ENCODE assay signal across 19 cellular contexts in the genomic region with DNA sequence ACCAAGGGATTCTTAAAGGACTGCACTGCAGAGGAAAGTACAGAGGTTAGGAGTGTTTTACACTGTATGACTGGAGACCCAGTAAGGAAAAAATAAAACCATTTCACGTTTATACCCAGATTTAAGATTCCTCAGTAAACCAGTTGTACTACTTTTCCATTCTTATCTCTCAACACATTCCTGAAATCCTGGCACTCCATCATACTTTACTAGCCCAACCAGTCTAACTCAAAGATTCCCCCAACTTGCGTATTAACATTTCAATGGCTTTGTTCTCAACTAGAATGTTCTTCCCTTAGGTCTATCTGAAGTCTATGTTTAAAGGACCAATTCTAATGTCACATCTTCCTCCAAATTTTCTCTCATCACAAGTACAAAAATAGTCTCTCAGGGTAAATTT. TPM values are rescaled to one million over a fixed set of nuclear protein-coding genes. Genes with fewer than 3 reads are reported as not detected.
A peak's percentile ranks its signal among the peaks of the same experiment; 100 is the strongest.
DNase-seq lines count a peak whose midpoint lies in the region; ATAC-seq and TF ChIP-seq lines count a peak whose summit lies in the region.
"Had no signal": no experiment of that assay in that cellular context is flagged by ENCODE, and none has a peak within 500 bp of the region (broad histone marks: within the 10 kb centered on the region; RNA-seq: fewer than 3 reads in every experiment).

No MANE protein-coding gene starts in this region.

- H3K36me3 ChIP-seq in mucosa of descending colon (ENCODE audit: low read depth): no peaks in the 10 kb centered on the region
- H3K36me3 ChIP-seq: colonic mucosa, uterus had no signal

- CTCF ChIA-PET in Calu3 (lab: Charles Lee) (no interaction called here), RWPE1 (lab: Yijun Ruan, JAX) (no interaction called here)

- H3K36me3 Mint-ChIP-seq in Calu3 (ENCODE audit: insufficient read depth, unreplicated experiment): peaks cover 23% of the 10 kb centered on the region

- H3K4me1 Mint-ChIP-seq in Calu3 (ENCODE audit: low read depth, unreplicated experiment): peaks cover 43% of the 10 kb centered on the region

- H3K27ac ChIP-seq in RWPE1 (no peak overlapping the region), foreskin keratinocyte (no peak overlapping the region)
- H3K27ac ChIP-seq: colonic mucosa, epithelial cell of prostate, psoas muscle, SJCRH30, uterus had no signal

- DNase-seq in Calu3 (no peak), RWPE1 (ENCODE audit: low spot score) (peak; percentile 29), foreskin keratinocyte (peak in 1 of 2 donors; percentile 47), mucosa of descending colon (no peak), GM13976 (ENCODE audit: low spot score) (no peak), AML-193 (lab: John Stamatoyannopoulos, UW) (no peak)
- DNase-seq in stimulated activated CD4-positive, alpha-beta T cell treated with anti-CD3 and anti-CD28 coated beads, Interleukin-4, amount 100 ng/mL, for 1 hour: no peak
- DNase-seq: activated effector memory CD4-positive, alpha-beta T cell treated with Interleukin-2 at 50 U/mL for 16 hours; colonic mucosa; NCI-H446 treated with DMSO at 0.1 percent for 48 hours; psoas muscle; SJCRH30; stimulated activated naive CD4-positive, alpha-beta T cell; uterus had no signal

- H3K27ac Mint-ChIP-seq in Calu3 (ENCODE audit: unreplicated experiment): peak overlapping the region; percentile 77

- intact Hi-C loops in Calu3 (cut with micrococcal nuclease; ENCODE audit: unreplicated experiment): no loop called here
- intact Hi-C loops in mucosa of descending colon (cut with DNase I, micrococcal nuclease): no loop called here

- TF ChIP-seq POLR2A in GM18505 (IDR thresholded peaks at IDR 0.05; ENCODE audit: borderline replicate concordance, extremely low read depth, insufficient read depth, insufficient read length): no peak

- no peaks in the 10 kb centered on the region for H3K9me3 Mint-ChIP-seq in Calu3 (ENCODE audit: low read depth, unreplicated experiment)

- no peak for TF ChIP-seq CTCF in Calu3 (IDR thresholded peaks at IDR 0.05; ENCODE audit: unreplicated experiment)
- TF ChIP-seq CTCF in RWPE1 (conservative IDR thresholded peaks at IDR 0.05; ENCODE audit: low read depth): no peak
- no peak for TF ChIP-seq CTCF in foreskin keratinocyte (conservative IDR thresholded peaks at IDR 0.05)
- TF ChIP-seq CTCF in mucosa of descending colon (IDR thresholded peaks at IDR 0.05): no peak
- no peak for TF ChIP-seq CTCF in GM13976 (IDR thresholded peaks at IDR 0.05; ENCODE audit: borderline replicate concordance, control extremely low read depth, extremely low read depth, insufficient read depth, missing control alignments)

- H3K4me1 ChIP-seq in foreskin keratinocyte (peaks cover 13% of the 10 kb centered on the region), mucosa of descending colon (ENCODE audit: low read depth) (peaks cover 15% of the 10 kb centered on the region)
- H3K4me1 ChIP-seq: colonic mucosa, psoas muscle, SJCRH30, uterus had no signal

- BruUV-seq in Calu3 (replicated peaks; lab: Mats Ljungman, UMichigan): no TSS peak

- peaks cover 12% of the 10 kb centered on the region for H3K9me3 ChIP-seq in mucosa of descending colon
- H3K9me3 ChIP-seq: colonic mucosa, uterus had no signal

- H3K27me3 Mint-ChIP-seq in Calu3 (ENCODE audit: unreplicated experiment): no peaks in the 10 kb centered on the region

- no peak overlapping the region for H3K4me3 ChIP-seq in mucosa of descending colon
- H3K4me3 ChIP-seq: colonic mucosa, GM12878, psoas muscle, SJCRH30, uterus had no signal

- ATAC-seq in foreskin keratinocyte: peak; percentile 53
- ATAC-seq in mucosa of descending colon: peak; percentile 22
- no peak for ATAC-seq in GM18505 (IDR thresholded peaks at IDR 0.05; ENCODE audit: unreplicated experiment)
- ATAC-seq: activated CD4-positive, CD25-positive, alpha-beta regulatory T cell treated with anti-CD3 and anti-CD28 coated beads, Interleukin-2, amount 50 U/mL, for 24 hours; GM12878; psoas muscle had no signal

- POLR2A ChIA-PET in RWPE1 (lab: Yijun Ruan, JAX; ENCODE audit: low non-redundant PET): interaction anchor here (1.1 kb wide), 1 partner anchor 100 kb away, joined by 4 read pairs; no protein-coding TSS in a partner anchor

- H3K4me3 Mint-ChIP-seq in Calu3 (ENCODE audit: low read depth, unreplicated experiment): peak overlapping the region; percentile 47

- no peaks in the 10 kb centered on the region for H3K27me3 ChIP-seq in foreskin keratinocyte
- H3K27me3 ChIP-seq: colonic mucosa, SJCRH30, uterus had no signal

- in situ Hi-C loops in GM13976 (cut with MboI; ENCODE audit: low sequenced_read_pairs, unreplicated experiment): no loop called here

RNA-seq across cellular contexts. Expression of gene CCDC186, which starts 8.0 kb away (rescaled TPM):
- 12.8 and 14.9 TPM in 2 replicates for total RNA-seq in Calu3 (2022)
- total RNA-seq in foreskin keratinocyte: 13.9 and 14.6 TPM in 2 replicates
- 2.0 and 2.1 TPM in 2 replicates for polyA plus RNA-seq in foreskin keratinocyte
- total RNA-seq in mucosa of descending colon: 10 to 100 TPM; 36.4 to 54.8 (median 53.6) TPM

RNA-seq across cellular contexts. Expression of gene TDRD1, which starts 13.1 kb away (rescaled TPM):
- total RNA-seq in Calu3 (2022): not detected in 2 replicates
- total RNA-seq in foreskin keratinocyte: 0.11 TPM in 1 of 2 replicates, not detected in the other
- polyA plus RNA-seq in foreskin keratinocyte: 0.03 TPM in 1 of 2 replicates, not detected in the other
- 1 to 10 TPM in 1 of 3 donors, under 1 TPM in 2; 0.06 to 1.7 (median 0.09) TPM for total RNA-seq in mucosa of descending colon
- total RNA-seq: GM12878, kidney epithelial cell had no signal
